Comparison of ENCODE assay signal across 9 cellular contexts in the genomic region with DNA sequence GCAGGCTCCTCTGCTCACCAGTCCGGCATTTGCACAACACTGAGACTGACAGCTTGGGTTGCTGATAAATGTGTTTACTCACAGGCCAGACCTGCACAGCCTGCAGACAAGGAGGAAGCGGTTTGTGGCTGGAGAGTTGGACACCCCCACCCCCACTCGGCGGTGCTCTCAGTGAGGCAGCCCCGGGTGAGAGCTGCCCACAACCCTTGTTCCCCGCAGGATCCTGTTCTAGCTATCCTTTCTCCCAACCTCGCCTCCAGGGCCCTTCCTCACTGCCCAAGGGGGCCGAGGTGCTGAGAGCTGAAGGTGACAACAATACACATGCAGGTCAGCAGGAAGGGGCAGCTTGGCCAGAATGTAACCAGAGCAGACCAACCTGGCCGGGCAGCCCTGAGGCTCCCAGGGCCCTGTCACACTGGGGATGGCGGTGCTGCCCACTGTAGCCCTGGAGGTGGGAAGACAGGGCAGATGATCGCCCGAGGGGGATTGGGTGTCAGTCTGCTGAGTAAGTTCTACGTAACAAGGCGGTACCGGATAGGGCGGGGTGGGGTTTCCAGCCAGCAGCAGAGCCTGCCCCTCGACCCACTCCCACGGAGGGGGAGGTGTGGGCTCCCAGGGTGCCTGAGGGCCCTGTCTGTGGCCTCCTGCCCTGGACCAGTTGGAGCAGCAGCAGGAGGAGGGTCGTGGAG. TPM values are rescaled to one million over a fixed set of nuclear protein-coding genes. Genes with fewer than 3 reads are reported as not detected.
DNase-seq lines count a peak whose midpoint lies in the region; ATAC-seq and TF ChIP-seq lines count a peak whose summit lies in the region.
"Had no signal": no experiment of that assay in that cellular context is flagged by ENCODE, and none has a peak within 500 bp of the region (broad histone marks: within the 10 kb centered on the region; RNA-seq: fewer than 3 reads in every experiment).

No MANE protein-coding gene starts in this region.

- intact Hi-C loops in left colon (cut with DNase I, micrococcal nuclease): no loop called here
- intact Hi-C loops in testis (cut with DNase I; ENCODE audit: low total_unique reads): no loop called here

- no peak overlapping the region for H3K4me3 ChIP-seq in testis

- DNase-seq in NOMO-1 treated with DMSO at 0.1 percent for 48 hours (lab: John Stamatoyannopoulos, UW; ENCODE audit: unreplicated experiment): peak; percentile 91
- peak; percentile 58 to 67 for DNase-seq in left colon
- DNase-seq in testis: peak; percentile 52
- no peak for DNase-seq in NCI-H1436 (lab: John Stamatoyannopoulos, UW)

- H3K27me3 ChIP-seq in testis: no peaks in the 10 kb centered on the region

- peaks cover 27% of the 10 kb centered on the region for H3K4me1 Mint-ChIP-seq in activated naive CD4-positive, alpha-beta T cell treated with anti-CD3 and anti-CD28 coated beads, Interleukin-2, amount 50 U/mL, for 24 hours

- H3K27ac Mint-ChIP-seq in activated naive CD4-positive, alpha-beta T cell treated with anti-CD3 and anti-CD28 coated beads, Interleukin-2, amount 50 U/mL, for 24 hours: no peak overlapping the region

- no peaks in the 10 kb centered on the region for H3K9me3 Mint-ChIP-seq in activated naive CD4-positive, alpha-beta T cell treated with anti-CD3 and anti-CD28 coated beads, Interleukin-2, amount 50 U/mL, for 24 hours

- peak; percentile 38 for ATAC-seq in GM18508 (IDR thresholded peaks at IDR 0.05; ENCODE audit: insufficient read depth, unreplicated experiment)
- peak; percentile 38 for ATAC-seq in HG02678 (IDR thresholded peaks at IDR 0.05; ENCODE audit: unreplicated experiment)
- ATAC-seq in left colon: peak; percentile 31
- no peak for ATAC-seq in HG03039 (IDR thresholded peaks at IDR 0.05; ENCODE audit: unreplicated experiment)

- H3K27ac ChIP-seq in testis: no peak overlapping the region
- H3K27ac ChIP-seq: parathyroid adenoma had no signal

- H3K27me3 Mint-ChIP-seq in activated naive CD4-positive, alpha-beta T cell treated with anti-CD3 and anti-CD28 coated beads, Interleukin-2, amount 50 U/mL, for 24 hours: no peaks in the 10 kb centered on the region

- H3K4me1 ChIP-seq in testis: no peaks in the 10 kb centered on the region

- TF ChIP-seq POLR2A in testis (IDR thresholded peaks at IDR 0.05): no peak

- H3K4me3 Mint-ChIP-seq in activated naive CD4-positive, alpha-beta T cell treated with anti-CD3 and anti-CD28 coated beads, Interleukin-2, amount 50 U/mL, for 24 hours: peak overlapping the region; percentile 59

- 77 to 80% methylated on average over 14 to 19 of the region's 19 CpGs for WGBS in testis, 2 donors

- H3K36me3 Mint-ChIP-seq in activated naive CD4-positive, alpha-beta T cell treated with anti-CD3 and anti-CD28 coated beads, Interleukin-2, amount 50 U/mL, for 24 hours: peaks cover 4% of the 10 kb centered on the region

- H3K9me3 ChIP-seq in testis: no peaks in the 10 kb centered on the region

- H3K36me3 ChIP-seq in testis (ENCODE audit: low read depth, missing control alignments): no peaks in the 10 kb centered on the region

- TF ChIP-seq CTCF in testis (IDR thresholded peaks at IDR 0.05): no peak

RNA-seq across cellular contexts. Expression of a gene that starts 2.1 kb away (rescaled TPM):
- total RNA-seq in left colon (1 to 10 TPM; 2.3 to 2.8 TPM), testis (10 to 100 TPM; 12.8 to 14.6 TPM)
- polyA plus RNA-seq in testis (ENCODE audit: insufficient read depth, low read depth, low replicate concordance): 3.5 TPM

RNA-seq across cellular contexts. Expression of a gene that starts 30.0 kb away (rescaled TPM):
- 10 to 100 TPM; 53.8 to 53.9 TPM for total RNA-seq in left colon
- total RNA-seq in testis: 100 to 1,000 TPM in 1 of 2 donors, 10 to 100 TPM in 1; 84.3 to 101 TPM
- polyA plus RNA-seq in testis (ENCODE audit: insufficient read depth, low read depth, low replicate concordance): 76.0 TPM

RNA-seq across cellular contexts. Expression of a gene that starts 30.0 kb away (rescaled TPM):
- total RNA-seq in left colon (10 to 100 TPM; 41.0 to 42.1 TPM), testis (10 to 100 TPM; 46.5 to 50.5 TPM)
- polyA plus RNA-seq in testis (ENCODE audit: insufficient read depth, low read depth, low replicate concordance): 39.6 TPM

RNA-seq across cellular contexts. Expression of a gene that starts 41.1 kb away (rescaled TPM):
- total RNA-seq in left colon (under 1 TPM in 1 of 2 donors, not detected in 1; 0.14 TPM), testis (1 to 10 TPM; 2.2 to 3.5 TPM)
- polyA plus RNA-seq in testis (ENCODE audit: insufficient read depth, low read depth, low replicate concordance): 1.5 TPM

RNA-seq across cellular contexts. Expression of a gene that starts 48.7 kb away (rescaled TPM):
- total RNA-seq in left colon (not detected), testis (10 to 100 TPM; 17.2 to 18.6 TPM)
- 5.3 TPM for polyA plus RNA-seq in testis (ENCODE audit: insufficient read depth, low read depth, low replicate concordance)
